ENCODE assay signal across 14 cellular contexts in the genomic region with DNA sequence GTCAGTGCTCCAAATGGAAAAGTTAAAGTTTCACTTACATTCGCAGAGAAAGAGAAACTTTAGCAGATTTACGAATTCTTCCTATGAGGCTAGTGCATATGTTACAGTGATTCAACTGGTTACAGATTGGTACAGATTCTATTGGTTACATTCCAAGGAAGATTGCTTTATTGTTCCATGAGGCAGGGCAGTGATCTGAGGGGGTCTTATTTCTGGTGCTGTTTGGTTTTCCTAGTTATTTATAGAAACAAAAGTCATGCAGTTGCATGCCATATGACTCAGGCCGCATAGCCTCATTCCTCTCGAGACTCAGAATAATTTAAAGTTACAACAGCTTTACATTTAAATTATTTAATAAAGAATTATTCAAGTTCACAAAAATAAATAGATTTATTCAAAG.
DNase-seq lines count a peak whose midpoint lies in the region; ATAC-seq and TF ChIP-seq lines count a peak whose summit lies in the region.
"Had no signal": no experiment of that assay in that cellular context is flagged by ENCODE, and none has a peak within 500 bp of the region (broad histone marks: within the 10 kb centered on the region; RNA-seq: fewer than 3 reads in every experiment).

No MANE protein-coding gene starts in this region.

- DNase-seq in HFFc6 = peak; percentile 86
- DNase-seq in amniotic epithelial cell (ENCODE audit: low read depth) = peak; percentile 64
- DNase-seq in foreskin melanocyte = peak; percentile 71
- DNase-seq in smooth muscle cell of the brain vasculature (ENCODE audit: low read depth, low spot score) = peak; percentile 49
- no peak for DNase-seq in activated naive CD4-positive, alpha-beta T cell treated with anti-CD3 and anti-CD28 coated beads, Interleukin-2, amount 50 U/mL, for 72 hours (ENCODE audit: low spot score in 2 of 2)
- DNase-seq: activated B cell treated with CpG ODN at 0.5 μM for 24 hours; activated T-cell treated with anti-CD3 and anti-CD28 coated beads, Interleukin-2, amount 50 U/mL, for 48 hours; caudate nucleus; NCI-H1048; NCI-H510A; ovary had no signal

- H3K36me3 Mint-ChIP-seq in HFFc6 (ENCODE audit: low read depth) = no peaks in the 10 kb centered on the region
- no peaks in the 10 kb centered on the region for H3K36me3 Mint-ChIP-seq in activated naive CD4-positive, alpha-beta T cell treated with anti-CD3 and anti-CD28 coated beads, Interleukin-2, amount 50 U/mL, for 72 hours

- peak overlapping the region; percentile 82 for H3K27ac Mint-ChIP-seq in HFFc6
- H3K27ac Mint-ChIP-seq in activated naive CD4-positive, alpha-beta T cell treated with anti-CD3 and anti-CD28 coated beads, Interleukin-2, amount 50 U/mL, for 72 hours = no peak overlapping the region
- H3K27ac Mint-ChIP-seq: activated B cell treated with CpG ODN at 0.5 μM for 24 hours had no signal

- no peak for TF ChIP-seq CTCF in HFFc6 (IDR thresholded peaks at IDR 0.05)

- no peaks in the 10 kb centered on the region for H3K9me3 Mint-ChIP-seq in HFFc6
- H3K9me3 Mint-ChIP-seq in activated naive CD4-positive, alpha-beta T cell treated with anti-CD3 and anti-CD28 coated beads, Interleukin-2, amount 50 U/mL, for 72 hours = peaks cover 9 to 15% of the 10 kb centered on the region in 2 donors
- H3K9me3 Mint-ChIP-seq: activated B cell treated with CpG ODN at 0.5 μM for 24 hours had no signal

- H3K4me3 Mint-ChIP-seq in HFFc6 = peak overlapping the region; percentile 77
- H3K4me3 Mint-ChIP-seq: activated B cell treated with CpG ODN at 0.5 μM for 24 hours had no signal

- ATAC-seq in GM19324 (IDR thresholded peaks at IDR 0.05; ENCODE audit: low FRiP score, unreplicated experiment) = no peak
- no peak for ATAC-seq in activated naive CD4-positive, alpha-beta T cell treated with anti-CD3 and anti-CD28 coated beads, Interleukin-2, amount 50 U/mL, for 72 hours
- ATAC-seq in HG02970 (IDR thresholded peaks at IDR 0.05; ENCODE audit: low FRiP score, unreplicated experiment) = no peak
- ATAC-seq: left lobe of liver had no signal

- H3K27me3 Mint-ChIP-seq in HFFc6 (ENCODE audit: insufficient read depth) = no peaks in the 10 kb centered on the region
- H3K27me3 Mint-ChIP-seq: activated B cell treated with CpG ODN at 0.5 μM for 24 hours had no signal

- H3K4me1 Mint-ChIP-seq in HFFc6 (ENCODE audit: low read depth) = peaks cover 52% of the 10 kb centered on the region
- H3K4me1 Mint-ChIP-seq: activated B cell treated with CpG ODN at 0.5 μM for 24 hours had no signal

Comparison
In these comparisons a context has a peak if more than half of its experiments do, and no peak if none do; other contexts are left out.
1. DNase-seq: peak in HFFc6 (single experiment), amniotic epithelial cell (single experiment), foreskin melanocyte (single experiment) and smooth muscle cell of the brain vasculature (single experiment); none in activated naive CD4-positive, alpha-beta T cell treated with anti-CD3 and anti-CD28 coated beads, Interleukin-2, amount 50 U/mL, for 72 hours (0 of 2).